ENCODE assay signal across 15 cellular contexts in genomic region chr15:68330911-68331310, GRCh38. TPM values are rescaled to one million over a fixed set of nuclear protein-coding genes. Genes with fewer than 3 reads are reported as not detected.
A peak's percentile ranks its signal among the peaks of the same experiment; 100 is the strongest.
DNase-seq lines count a peak whose midpoint lies in the region; TF ChIP-seq lines count a peak whose summit lies in the region.
"Had no signal": no experiment of that assay in that cellular context is flagged by ENCODE, and none has a peak within 500 bp of the region (broad histone marks: within the 10 kb centered on the region; RNA-seq: fewer than 3 reads in every experiment).

No MANE protein-coding gene starts in this region.

- DNase-seq in DMS79 (lab: John Stamatoyannopoulos, UW), result peak; percentile 29
- peak; percentile 83 for DNase-seq in NCI-H69 (lab: John Stamatoyannopoulos, UW)
- DNase-seq in head of caudate nucleus, result peak; percentile 21 to 75 (median 50)
- DNase-seq in occipital lobe (lab: John Stamatoyannopoulos, UW), result peak; percentile 10
- DNase-seq in RKO (ENCODE audit: low spot score), result no peak
- DNase-seq in coronary artery (ENCODE audit: low spot score), result no peak
- no peak for DNase-seq in stimulated activated naive CD4-positive, alpha-beta T cell (lab: John Stamatoyannopoulos, UW)
- DNase-seq in NCI-H1694 treated with DMSO at 0.1 percent for 48 hours (lab: John Stamatoyannopoulos, UW), result no peak
- DNase-seq: central memory CD4-positive, alpha-beta T cell; foreskin fibroblast; HFFc6; NCI-H2029; NCI-H774; right lobe of liver had no signal

- H3K4me3 ChIP-seq in coronary artery, result no peak overlapping the region
- H3K4me3 ChIP-seq: right lobe of liver had no signal

- H3K27ac ChIP-seq in coronary artery, result no peak overlapping the region
- H3K27ac ChIP-seq: right lobe of liver, VCaP had no signal

- TF ChIP-seq CTCF in coronary artery (IDR thresholded peaks at IDR 0.05), result no peak

- intact Hi-C loops in head of caudate nucleus (cut with DNase I), result no loop called here

RNA-seq across cellular contexts. Expression of gene FEM1B, which starts 53.4 kb away (rescaled TPM):
- 188 TPM for total RNA-seq in occipital lobe

Comparison
In these comparisons a context has a peak if more than half of its experiments do, and no peak if none do; other contexts are left out.
1. DNase-seq: peak in DMS79 (single experiment), NCI-H69 (single experiment), head of caudate nucleus (42 of 42) and occipital lobe (single experiment); none in RKO (single experiment), coronary artery (single experiment), stimulated activated naive CD4-positive, alpha-beta T cell (0 of 6) and NCI-H1694 treated with DMSO at 0.1 percent for 48 hours (single experiment).